ENCODE assay signal across 17 cellular contexts in the genomic region with DNA sequence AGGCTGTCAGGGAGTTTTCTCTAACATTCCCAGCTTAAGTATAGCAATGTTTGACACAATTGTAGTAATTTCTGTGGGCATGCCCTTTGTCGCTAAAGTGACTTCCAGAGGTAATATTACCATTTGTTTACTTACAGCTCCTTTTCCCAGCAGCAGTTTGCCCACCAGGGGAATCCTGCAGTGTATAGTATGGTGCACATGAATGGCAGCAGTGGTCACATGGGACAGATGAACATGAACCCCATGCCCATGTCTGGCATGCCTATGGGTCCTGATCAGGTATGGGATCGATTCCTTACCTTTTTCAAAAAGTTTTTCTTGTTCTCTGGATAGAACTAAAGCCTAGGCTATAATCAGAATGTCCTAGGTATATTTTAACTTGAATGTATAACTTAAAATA.
DNase-seq lines count a peak whose midpoint lies in the region; ATAC-seq, FAIRE-seq and TF ChIP-seq lines count a peak whose summit lies in the region.
"Had no signal": no experiment of that assay in that cellular context is flagged by ENCODE, and none has a peak within 500 bp of the region (broad histone marks: within the 10 kb centered on the region; RNA-seq: fewer than 3 reads in every experiment).

No MANE protein-coding gene starts in this region.

- H3K4me1 ChIP-seq in HepG2 (ENCODE audit: insufficient read depth, low read length) (no peaks in the 10 kb centered on the region), right lobe of liver (no peaks in the 10 kb centered on the region), PC-9 (replicated peaks; ENCODE audit: insufficient read depth) (no peaks in the 10 kb centered on the region), esophagus muscularis mucosa (no peaks in the 10 kb centered on the region)
- H3K4me1 ChIP-seq: Caco-2 had no signal

- no peak for TF ChIP-seq RAD21 in HepG2 (CRISPR knock-in tag; IDR thresholded peaks at IDR 0.05)

- WGBS in HepG2 (ENCODE audit: low lambda C conversion rate) = 100% methylated on average over 2 of the region's 2 CpGs
- 92% methylated on average over 2 of the region's 2 CpGs for WGBS in right lobe of liver (ENCODE audit: insufficient coverage, low coverage, low lambda C conversion rate, missing lambda C conversion rate)
- 91% methylated on average over 2 of the region's 2 CpGs for WGBS in esophagus muscularis mucosa

- TF ChIP-seq CTCF in HepG2 (CRISPR knock-in tag; IDR thresholded peaks at IDR 0.05) (no peak), right lobe of liver (IDR thresholded peaks at IDR 0.05) (no peak), PC-9 (conservative IDR thresholded peaks at IDR 0.05) (no peak), esophagus muscularis mucosa (IDR thresholded peaks at IDR 0.05) (no peak)

- H3K79me2 ChIP-seq in HepG2 (ENCODE audit: insufficient read depth, low read length) (no peaks in the 10 kb centered on the region), PC-9 (ENCODE audit: low read depth) (no peaks in the 10 kb centered on the region)

- H3K4me2 ChIP-seq in HepG2 (ENCODE audit: low read depth, low read length) (no peak overlapping the region), PC-9 (no peak overlapping the region)

- H3K36me3 ChIP-seq in HepG2 (replicated peaks in 1 of 2; ENCODE audit: control insufficient read depth in 1 of 2, insufficient read depth in 2 of 2, low read length in 2 of 2) = peaks cover 30 to 86% of the 10 kb centered on the region in 2 experiments
- H3K36me3 ChIP-seq in right lobe of liver = peaks cover 0 to 58% (median 24%) of the 10 kb centered on the region in 4 donors
- peaks cover 61% of the 10 kb centered on the region for H3K36me3 ChIP-seq in PC-9 (ENCODE audit: low read depth)
- H3K36me3 ChIP-seq in esophagus muscularis mucosa = peaks cover 30 to 100% (median 82%) of the 10 kb centered on the region in 4 donors

- ATAC-seq in HepG2 = peak; percentile 50
- ATAC-seq in right lobe of liver = no peak

- no peaks in the 10 kb centered on the region for H3K9me2 ChIP-seq in PC-9 (ENCODE audit: insufficient read depth)

- H3K4me3 ChIP-seq in HepG2 (replicated peaks in 1 of 3; ENCODE audit: insufficient read depth in 1 of 3, low read depth in 2 of 3, low read length in 3 of 3) = no peak overlapping the region
- H3K4me3 ChIP-seq in right lobe of liver = no peak overlapping the region
- no peak overlapping the region for H3K4me3 ChIP-seq in PC-9
- H3K4me3 ChIP-seq in esophagus muscularis mucosa = no peak overlapping the region
- H3K4me3 ChIP-seq: GM23248, HAP-1 had no signal

- H3K27ac ChIP-seq in HepG2 (ENCODE audit: extremely low read length, insufficient read depth, low read length) = no peak overlapping the region
- no peak overlapping the region for H3K27ac ChIP-seq in right lobe of liver
- H3K27ac ChIP-seq in PC-9 = peak overlapping the region; percentile 36; the same call in 1 of the 2 replicates
- H3K27ac ChIP-seq in esophagus muscularis mucosa (replicated peaks in 1 of 4) = no peak overlapping the region
- H3K27ac ChIP-seq: C4-2B, GM23248 had no signal

- H3K9ac ChIP-seq in HepG2 (ENCODE audit: insufficient read depth, low read depth, low read length) = no peak overlapping the region
- H3K9ac ChIP-seq: GM23248 had no signal

- TF ChIP-seq EP300 in HepG2 (IDR thresholded peaks at IDR 0.05; ENCODE audit: low read depth in 2 of 2, low read length in 2 of 2) (no peak), HepG2 (CRISPR knock-in tag; IDR thresholded peaks at IDR 0.05; ENCODE audit: borderline replicate concordance) (no peak), esophagus muscularis mucosa (IDR thresholded peaks at IDR 0.05) (no peak)

- no peak overlapping the region for H2AFZ ChIP-seq in HepG2 (ENCODE audit: low read length)
- no peak overlapping the region for H2AFZ ChIP-seq in PC-9
- H2AFZ ChIP-seq: GM23248 had no signal

- TF ChIP-seq POLR2A in HepG2 (IDR thresholded peaks at IDR 0.05; ENCODE audit: insufficient read depth in 1 of 2, low read depth in 2 of 2, low read length in 2 of 2) (no peak), right lobe of liver (IDR thresholded peaks at IDR 0.05) (no peak), esophagus muscularis mucosa (IDR thresholded peaks at IDR 0.05; ENCODE audit: low read depth) (no peak)

- peak; percentile 39 for FAIRE-seq in HepG2 (lab: Jason Lieb, UNC)
- FAIRE-seq: A204.1, D721Med, G401.6, GM12892, GM18507 had no signal

- in situ Hi-C loops in HepG2 (cut with HindIII; ENCODE audit: extremely low pct_ligation_motif_present, low pct_unique_long_range_greater_than_20kb) = no loop called here

- peaks cover 98% of the 10 kb centered on the region for H3F3A ChIP-seq in PC-9 (ENCODE audit: insufficient read depth, low read depth)

- no peaks in the 10 kb centered on the region for H3K9me3 ChIP-seq in HepG2 (ENCODE audit: low read length)
- H3K9me3 ChIP-seq in right lobe of liver = no peaks in the 10 kb centered on the region
- no peaks in the 10 kb centered on the region for H3K9me3 ChIP-seq in PC-9 (ENCODE audit: insufficient read depth, low read depth)
- no peaks in the 10 kb centered on the region for H3K9me3 ChIP-seq in esophagus muscularis mucosa
- H3K9me3 ChIP-seq: Caco-2, HAP-1 had no signal

- intact Hi-C loops in HepG2 (cut with micrococcal nuclease; ENCODE audit: unreplicated experiment) = no loop called here
- intact Hi-C loops in right lobe of liver (cut with DNase I) = no loop called here
- intact Hi-C loops in PC-9 (cut with micrococcal nuclease; ENCODE audit: unreplicated experiment) = no loop called here
- intact Hi-C loops in esophagus muscularis mucosa (cut with DNase I) = no loop called here

- POLR2A ChIA-PET in HepG2 (lab: Yijun Ruan, JAX) = no interaction called here
- POLR2A ChIA-PET in PC-9 (lab: Charles Lee; ENCODE audit: unreplicated experiment) = interaction anchor here (0.7 kb wide), 1 partner anchor 529 kb away, joined by 28 read pairs; no protein-coding TSS in a partner anchor

- H4K20me1 ChIP-seq in HepG2 (ENCODE audit: insufficient read depth, low read length) = no peaks in the 10 kb centered on the region
- H4K20me1 ChIP-seq in PC-9 (ENCODE audit: insufficient read depth) = peaks cover 27% of the 10 kb centered on the region

- DNase-seq in HepG2 (ENCODE audit: low spot score) = no peak
- DNase-seq in right lobe of liver = no peak
- DNase-seq in PC-9 = no peak
- peak; percentile 31 for DNase-seq in esophagus muscularis mucosa (ENCODE audit: extremely low spot score)
- no peak for DNase-seq in SHP77 (lab: John Stamatoyannopoulos, UW)
- no peak for DNase-seq in cerebellar cortex (ENCODE audit: low spot score)
- DNase-seq: AML-193; Caco-2; CD4-positive, alpha-beta T cell; GM23248 had no signal

- CTCF ChIA-PET in HepG2 (lab: Yijun Ruan, JAX; ENCODE audit: low intra/inter-chr PET ratio, low total read pairs) (no interaction called here), PC-9 (lab: Charles Lee) (no interaction called here)

- no peaks in the 10 kb centered on the region for H3K27me3 ChIP-seq in HepG2 (ENCODE audit: control insufficient read depth in 1 of 2, insufficient read depth in 2 of 2, low read length in 2 of 2)
- no peaks in the 10 kb centered on the region for H3K27me3 ChIP-seq in right lobe of liver
- H3K27me3 ChIP-seq in PC-9 (ENCODE audit: insufficient read depth, low read depth) = no peaks in the 10 kb centered on the region
- no peaks in the 10 kb centered on the region for H3K27me3 ChIP-seq in esophagus muscularis mucosa

- BruUV-seq in HepG2 (replicated peaks; lab: Mats Ljungman, UMichigan) (no TSS peak), PC-9 (replicated peaks; lab: Mats Ljungman, UMichigan) (no TSS peak)

TF ChIP-seq in HepG2, 621 proteins besides CTCF, POLR2A, EP300 and RAD21:
- TF ChIP-seq, protein P1, sequence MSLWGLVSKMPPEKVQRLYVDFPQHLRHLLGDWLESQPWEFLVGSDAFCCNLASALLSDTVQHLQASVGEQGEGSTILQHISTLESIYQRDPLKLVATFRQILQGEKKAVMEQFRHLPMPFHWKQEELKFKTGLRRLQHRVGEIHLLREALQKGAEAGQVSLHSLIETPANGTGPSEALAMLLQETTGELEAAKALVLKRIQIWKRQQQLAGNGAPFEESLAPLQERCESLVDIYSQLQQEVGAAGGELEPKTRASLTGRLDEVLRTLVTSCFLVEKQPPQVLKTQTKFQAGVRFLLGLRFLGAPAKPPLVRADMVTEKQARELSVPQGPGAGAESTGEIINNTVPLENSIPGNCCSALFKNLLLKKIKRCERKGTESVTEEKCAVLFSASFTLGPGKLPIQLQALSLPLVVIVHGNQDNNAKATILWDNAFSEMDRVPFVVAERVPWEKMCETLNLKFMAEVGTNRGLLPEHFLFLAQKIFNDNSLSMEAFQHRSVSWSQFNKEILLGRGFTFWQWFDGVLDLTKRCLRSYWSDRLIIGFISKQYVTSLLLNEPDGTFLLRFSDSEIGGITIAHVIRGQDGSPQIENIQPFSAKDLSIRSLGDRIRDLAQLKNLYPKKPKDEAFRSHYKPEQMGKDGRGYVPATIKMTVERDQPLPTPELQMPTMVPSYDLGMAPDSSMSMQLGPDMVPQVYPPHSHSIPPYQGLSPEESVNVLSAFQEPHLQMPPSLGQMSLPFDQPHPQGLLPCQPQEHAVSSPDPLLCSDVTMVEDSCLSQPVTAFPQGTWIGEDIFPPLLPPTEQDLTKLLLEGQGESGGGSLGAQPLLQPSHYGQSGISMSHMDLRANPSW (CRISPR knock-in tag; IDR thresholded peaks at IDR 0.05; ENCODE audit: borderline replicate concordance) = no peak
- no peak for TF ChIP-seq ZNF460 (CRISPR knock-in tag; IDR thresholded peaks at IDR 0.05; ENCODE audit: borderline replicate concordance)
- TF ChIP-seq ZNF850 (CRISPR knock-in tag; conservative IDR thresholded peaks at IDR 0.05) = no peak
- TF ChIP-seq FUBP1 (CRISPR knock-in tag; IDR thresholded peaks at IDR 0.05; ENCODE audit: borderline replicate concordance) = no peak
- TF ChIP-seq NFATC3 (CRISPR knock-in tag; IDR thresholded peaks at IDR 0.05) = no peak
